Comparison of ENCODE assay signal across 8 cellular contexts in genomic region chr12:68863886-68864454, GRCh38. TPM values are rescaled to one million over a fixed set of nuclear protein-coding genes. Genes with fewer than 3 reads are reported as not detected.
A peak's percentile ranks its signal among the peaks of the same experiment; 100 is the strongest.
DNase-seq lines count a peak whose midpoint lies in the region; ATAC-seq, FAIRE-seq and TF ChIP-seq lines count a peak whose summit lies in the region.
"Not testable (repeated sequence)": the region's sequence is repeated elsewhere in the genome, so short reads cannot be mapped to it uniquely, and the experiment has no call there.

No MANE protein-coding gene starts in this region.

- not testable (repeated sequence) for H4K20me1 ChIP-seq in astrocyte (ENCODE audit: insufficient read depth, low read length)

- H3K4me3 Mint-ChIP-seq in astrocyte (ENCODE audit: unreplicated experiment); glutamatergic neuron (ENCODE audit: unreplicated experiment): not testable (repeated sequence)

- intact Hi-C loops in pancreas (cut with DNase I): loop anchor here in 1 of 3 donors (10.0 kb wide), 1 partner anchor 201 kb away; no protein-coding TSS in a partner anchor

- H3K4me3 ChIP-seq in astrocyte (ENCODE audit: insufficient read depth, low read depth, low read length); pancreas: not testable (repeated sequence)

- H3K27me3 Mint-ChIP-seq in astrocyte (ENCODE audit: low read depth, unreplicated experiment); glutamatergic neuron (ENCODE audit: unreplicated experiment): not testable (repeated sequence)

- H3K36me3 Mint-ChIP-seq in astrocyte (ENCODE audit: low read depth, unreplicated experiment); glutamatergic neuron (ENCODE audit: unreplicated experiment): not testable (repeated sequence)

- not testable (repeated sequence) for H3K27me3 ChIP-seq in astrocyte (ENCODE audit: insufficient read depth, low read length); pancreas

- TF ChIP-seq CTCF in astrocyte (IDR thresholded peaks at IDR 0.05; ENCODE audit: insufficient read depth, low read depth, low read length) (peak; percentile 50), glutamatergic neuron (IDR thresholded peaks at IDR 0.05; ENCODE audit: partially characterized antibody, unreplicated experiment) (peak; percentile 68), pancreas (IDR thresholded peaks at IDR 0.05) (peak; percentile 23 to 48 (median 40))

- ATAC-seq in GM18498 (IDR thresholded peaks at IDR 0.05; ENCODE audit: unreplicated experiment): peak; percentile 63
- ATAC-seq in HG03025 (IDR thresholded peaks at IDR 0.05; ENCODE audit: low FRiP score, unreplicated experiment): peak; percentile 57
- ATAC-seq in pancreas: peak; percentile 56 to 84 (median 80)

- not testable (repeated sequence) for H3K27ac ChIP-seq in astrocyte (ENCODE audit: low read depth, low read length); pancreas

- H3K36me3 ChIP-seq in astrocyte (ENCODE audit: insufficient read depth, low read length); pancreas: not testable (repeated sequence)

- H3K9ac ChIP-seq in astrocyte (ENCODE audit: low read length): not testable (repeated sequence)

- H3K27ac Mint-ChIP-seq in astrocyte (ENCODE audit: unreplicated experiment); glutamatergic neuron (ENCODE audit: unreplicated experiment): not testable (repeated sequence)

- not testable (repeated sequence) for FAIRE-seq in astrocyte (lab: Jason Lieb, UNC); pancreas (lab: Jason Lieb, UNC)

- not testable (repeated sequence) for H3K4me2 ChIP-seq in astrocyte (ENCODE audit: low read length)

- H3K4me1 ChIP-seq in astrocyte (ENCODE audit: insufficient read depth, low read length); pancreas: not testable (repeated sequence)

- not testable (repeated sequence) for H3K9me3 ChIP-seq in astrocyte (ENCODE audit: insufficient read depth, low read depth, low read length); pancreas

- WGBS in pancreas, 2 donors: 67 to 72% methylated on average over 8 of the region's 8 CpGs

- peak; percentile 58 for DNase-seq in AG08395 (ENCODE audit: low spot score)
- peak; percentile 6 for DNase-seq in NCI-H146 (lab: John Stamatoyannopoulos, UW)
- peak; percentile 36 for DNase-seq in RPMI7951 (ENCODE audit: low read depth)
- peak; percentile 23 for DNase-seq in astrocyte (ENCODE audit: low read depth)
- not testable (repeated sequence) for DNase-seq in glutamatergic neuron
- DNase-seq in pancreas: peak in 1 of 6 donors; percentile 15

- not testable (repeated sequence) for H3K79me2 ChIP-seq in astrocyte (ENCODE audit: insufficient read depth, low read length)

- H3K4me1 Mint-ChIP-seq in astrocyte (ENCODE audit: low read depth, unreplicated experiment); glutamatergic neuron (ENCODE audit: low read depth, unreplicated experiment): not testable (repeated sequence)

- H2AFZ ChIP-seq in astrocyte (ENCODE audit: low read depth, low read length): not testable (repeated sequence)

- not testable (repeated sequence) for H3K9me3 Mint-ChIP-seq in astrocyte (ENCODE audit: unreplicated experiment); glutamatergic neuron (ENCODE audit: unreplicated experiment)

RNA-seq across cellular contexts. Expression of gene MDM2, which starts 56.0 kb away (rescaled TPM):
- 17.5 and 24.2 TPM in 2 replicates for total RNA-seq in RPMI7951 (2014; rRNA removed; shearing (Covaris generic))
- 692 and 828 TPM in 2 replicates for total RNA-seq in astrocyte
- 84.9 TPM for total RNA-seq in glutamatergic neuron (ENCODE audit: unreplicated experiment)
- 100 to 1,000 TPM in 2 of 6 donors, 10 to 100 TPM in 4; 46.7 to 132 (median 62.4) TPM for total RNA-seq in pancreas
- polyA plus RNA-seq in pancreas: 10 to 100 TPM; 30.7 to 42.9 TPM
